Comparison of ENCODE assay signal across 16 cellular contexts in the genomic region with DNA sequence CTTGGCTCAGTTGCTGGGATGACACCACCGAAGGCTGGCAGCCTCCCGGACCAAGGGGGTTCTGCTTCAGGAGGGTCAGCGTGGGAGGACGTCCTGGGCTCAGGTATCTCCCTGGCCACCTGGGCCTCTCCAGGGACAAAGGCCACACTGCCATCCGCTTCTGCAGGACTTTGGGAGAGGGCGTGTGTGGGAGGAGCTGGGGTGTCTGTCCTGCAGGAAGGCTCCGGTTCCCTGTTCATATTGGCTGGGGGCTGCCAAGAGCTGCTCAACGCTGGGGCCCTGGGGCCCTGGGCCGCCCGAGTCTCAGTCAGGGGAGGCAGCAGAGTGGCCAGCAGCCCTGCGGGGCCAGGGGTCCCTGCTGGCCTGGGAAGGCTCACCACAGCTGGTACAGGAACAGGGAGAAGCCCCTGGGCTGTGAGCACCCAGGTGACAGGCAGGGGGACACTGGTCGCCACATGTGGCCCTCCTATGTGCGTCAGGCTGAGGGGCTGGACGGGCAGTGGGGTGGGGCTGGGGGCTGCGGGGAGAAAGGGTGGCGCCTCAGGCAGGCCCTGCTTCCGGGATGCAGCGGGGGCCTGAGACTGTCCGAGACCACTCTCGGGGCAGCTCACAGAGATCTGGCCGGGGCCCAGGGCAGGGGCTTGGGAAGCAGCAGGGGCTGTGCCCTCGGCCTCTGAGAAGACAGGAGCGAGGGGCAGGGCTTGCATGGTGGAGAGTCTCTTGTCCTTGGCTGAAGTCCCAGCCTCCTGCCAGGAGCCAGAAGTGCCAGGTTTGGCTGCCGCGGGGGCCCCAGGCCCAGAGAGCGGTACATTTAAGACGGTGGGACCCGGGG. TPM values are rescaled to one million over a fixed set of nuclear protein-coding genes. Genes with fewer than 3 reads are reported as not detected.
A peak's percentile ranks its signal among the peaks of the same experiment; 100 is the strongest.
DNase-seq lines count a peak whose midpoint lies in the region; ATAC-seq, FAIRE-seq and TF ChIP-seq lines count a peak whose summit lies in the region.
"Had no signal": no experiment of that assay in that cellular context is flagged by ENCODE, and none has a peak within 500 bp of the region (broad histone marks: within the 10 kb centered on the region; RNA-seq: fewer than 3 reads in every experiment).

No MANE protein-coding gene starts in this region.

- no peaks in the 10 kb centered on the region for H3K27me3 ChIP-seq in small intestine (ENCODE audit: control insufficient read depth in 2 of 2, insufficient read depth in 2 of 2, low read length in 2 of 2)

- DNase-seq in NCI-H1694 treated with DMSO at 0.1 percent for 48 hours (lab: John Stamatoyannopoulos, UW) = peak; percentile 27
- no peak for DNase-seq in NCI-H1694 (lab: John Stamatoyannopoulos, UW)
- peak; percentile 40 for DNase-seq in NB4 (ENCODE audit: low read depth)
- DNase-seq in left kidney (ENCODE audit: low read depth, low spot score) = peak; percentile 87
- peak; percentile 20 for DNase-seq in small intestine
- DNase-seq in NCI-H69 (lab: John Stamatoyannopoulos, UW) = no peak
- DNase-seq: 8988T, EL, H7, Kasumi-1, NCI-H1417, NCI-H187 treated with DMSO at 0.1 percent for 48 hours, NCI-H2107 had no signal

- WGBS in small intestine, 3 donors = 72 to 83% (median 76%) methylated on average over 26 to 28 of the region's 28 CpGs

- H3K4me3 ChIP-seq in NB4 (ENCODE audit: low read depth, low read length) = peak overlapping the region; percentile 16
- no peak overlapping the region for H3K4me3 ChIP-seq in small intestine (ENCODE audit: low read depth in 1 of 2, low read length in 2 of 2)

- TF ChIP-seq POLR2A in NB4 (IDR thresholded peaks at IDR 0.05; ENCODE audit: extremely low read depth, insufficient read length) = no peak

- H3K27ac ChIP-seq in small intestine (ENCODE audit: low read depth in 1 of 2, low read length in 1 of 2) = no peak overlapping the region
- H3K27ac ChIP-seq: C4-2B had no signal

- no peak for ATAC-seq in HG03565 (IDR thresholded peaks at IDR 0.05; ENCODE audit: unreplicated experiment)
- ATAC-seq: SK-N-SH treated with all-trans-retinoic acid at 6 μM for 48 hours had no signal

- no peaks in the 10 kb centered on the region for H3K9me3 ChIP-seq in small intestine (ENCODE audit: control insufficient read depth, low read depth)

- H3K36me3 ChIP-seq in small intestine (ENCODE audit: control insufficient read depth in 2 of 2, insufficient read depth in 2 of 2, low read length in 2 of 2) = peaks cover 3 to 11% of the 10 kb centered on the region in 2 donors

- no peaks in the 10 kb centered on the region for H3K4me1 ChIP-seq in small intestine (ENCODE audit: control insufficient read depth in 2 of 2, insufficient read depth in 1 of 2, low read depth in 1 of 2, low read length in 1 of 2)

- no peak for FAIRE-seq in small intestine (lab: Jason Lieb, UNC)

- no peak for TF ChIP-seq CTCF in NB4 (IDR thresholded peaks at IDR 0.05; ENCODE audit: low read depth, low read length)

RNA-seq across cellular contexts. Expression of a gene that starts 4.9 kb away (rescaled TPM):
- 1 to 10 TPM; 1.8 to 3.8 (median 2.0) TPM for polyA plus RNA-seq in small intestine

RNA-seq across cellular contexts. Expression of a gene that starts 14.8 kb away (rescaled TPM):
- polyA plus RNA-seq in small intestine = 10 to 100 TPM in 1 of 3 donors, 1 to 10 TPM in 2; 8.5 to 12.5 (median 9.5) TPM

RNA-seq across cellular contexts. Expression of a gene that starts 21.6 kb away (rescaled TPM):
- polyA plus RNA-seq in small intestine = 1 to 10 TPM; 5.4 to 7.1 (median 5.6) TPM

RNA-seq across cellular contexts. Expression of a gene that starts 32.0 kb away (rescaled TPM):
- polyA plus RNA-seq in small intestine = 10 to 100 TPM; 22.7 to 37.8 (median 25.7) TPM

RNA-seq across cellular contexts. Expression of a gene that starts 32.1 kb away (rescaled TPM):
- polyA plus RNA-seq in small intestine = 10 to 100 TPM; 34.7 to 51.1 (median 46.7) TPM

Comparison
In these comparisons a context has a peak if more than half of its experiments do, and no peak if none do; other contexts are left out.
1. DNase-seq: peak in NCI-H1694 treated with DMSO at 0.1 percent for 48 hours (single experiment), NB4 (single experiment), left kidney (single experiment) and small intestine (single experiment); none in NCI-H1694 (single experiment) and NCI-H69 (single experiment).